ENCODE assay signal across 22 cellular contexts in the genomic region with DNA sequence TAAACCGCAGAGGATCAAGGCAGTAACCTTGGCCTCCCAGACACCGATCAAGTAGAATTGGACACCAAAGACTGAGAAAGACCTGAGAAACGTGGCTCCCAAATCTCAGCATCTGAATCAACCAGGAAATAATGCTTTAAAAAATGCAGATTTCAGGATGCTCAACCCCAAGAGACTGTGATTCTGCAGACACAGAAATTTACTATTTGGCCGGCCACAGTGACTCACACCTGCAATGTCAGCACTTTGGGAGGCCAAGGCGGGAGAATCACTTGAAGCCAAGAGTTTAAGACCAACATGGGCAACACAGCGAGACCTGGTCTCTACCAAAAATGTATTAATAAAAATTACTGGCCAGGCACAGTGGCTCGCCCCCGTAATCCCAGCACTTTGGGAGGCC.
"Had no signal": no experiment of that assay in that cellular context is flagged by ENCODE, and none has a peak within 500 bp of the region (broad histone marks: within the 10 kb centered on the region; RNA-seq: fewer than 3 reads in every experiment).

No MANE protein-coding gene starts in this region.

- H3K4me1 ChIP-seq: uterus had no signal

- H3K27me3 ChIP-seq: esophagus muscularis mucosa, gastroesophageal sphincter, spleen, tibial artery, upper lobe of left lung, uterus had no signal

- ATAC-seq: gastroesophageal sphincter; left lobe of liver; naive thymus-derived CD4-positive, alpha-beta T cell; right cardiac atrium; stimulated activated memory B cell treated with anti-CD40 and anti-IgM and Interleukin-4, amounts not matched to agents 10 μg/mL and 1 μg/mL and 100 μg/mL, for 72 hours had no signal

- H3K36me3 ChIP-seq: esophagus muscularis mucosa, gastroesophageal sphincter, neutrophil, spleen, tibial artery, upper lobe of left lung, uterus had no signal

- FAIRE-seq: endometrium had no signal

- DNase-seq: cortex of kidney; effector memory CD4-positive, alpha-beta T cell; foreskin fibroblast; glutamatergic neuron; mammary epithelial cell; naive thymus-derived CD4-positive, alpha-beta T cell; nephron progenitor cell; right cardiac atrium; spleen; stimulated activated CD4-positive, alpha-beta T cell treated with anti-CD3 and anti-CD28 coated beads, Interleukin-15, amount 100 ng/mL, for 24 hours; stimulated activated CD4-positive, alpha-beta T cell treated with anti-CD3 and anti-CD28 coated beads, Interleukin-1b, Interleukin-23, amount 100 ng/mL, for 48 hours; stimulated activated CD4-positive, alpha-beta T cell treated with anti-CD3 and anti-CD28 coated beads, Interleukin-4, amount 100 ng/mL, for 24 hours; tibial artery; upper lobe of left lung; uterus had no signal

- H3K4me3 ChIP-seq: esophagus muscularis mucosa, gastroesophageal sphincter, spleen, tibial artery, upper lobe of left lung, uterus had no signal

- H3K27ac ChIP-seq: epithelial cell of prostate, esophagus muscularis mucosa, gastroesophageal sphincter, neutrophil, spleen, tibial artery, upper lobe of left lung, uterus had no signal

- H3K9me3 ChIP-seq: esophagus muscularis mucosa, gastroesophageal sphincter, neutrophil, spleen, tibial artery, upper lobe of left lung, uterus had no signal
